In genomic region chr6:156859686-156860085, GRCh38 we compare ENCODE assay signal across 20 cellular contexts.
DNase-seq lines count a peak whose midpoint lies in the region; ATAC-seq lines count a peak whose summit lies in the region.
"Had no signal": no experiment of that assay in that cellular context is flagged by ENCODE, and none has a peak within 500 bp of the region (broad histone marks: within the 10 kb centered on the region; RNA-seq: fewer than 3 reads in every experiment).

No MANE protein-coding gene starts in this region.

- CTCF ChIA-PET in activated naive CD4-positive, alpha-beta T cell treated with anti-CD3 and anti-CD28 coated beads, Interleukin-2, amount 10 ng/mL, durations not matched to agents 7 days and 5 days (lab: Charles Lee) = interaction anchor here (1.4 kb wide), 1 partner anchor 8 kb away, joined by 4 read pairs; no protein-coding TSS in a partner anchor
- CTCF ChIA-PET in T-cell (lab: Charles Lee) = no interaction called here

- POLR2A ChIA-PET in T-cell (lab: Charles Lee) = interaction anchor here in 1 of 2 donors (0.6 kb wide), 1 partner anchor 75 kb away, joined by 3 read pairs; no protein-coding TSS in a partner anchor

- no peak for DNase-seq in activated naive CD4-positive, alpha-beta T cell treated with anti-CD3 and anti-CD28 coated beads, Interleukin-2, amount 10 ng/mL, durations not matched to agents 7 days and 5 days
- no peak for DNase-seq in T-cell
- peak; percentile 81 for DNase-seq in cerebellum (ENCODE audit: low spot score)
- no peak for DNase-seq in stimulated activated effector memory CD8-positive, alpha-beta T cell treated with anti-CD3 and anti-CD28 coated beads, Interleukin-12 subunit alpha, Interleukin-12 subunit beta, amount 100 ng/mL, for 72 hours (ENCODE audit: low spot score in 2 of 2)
- no peak for DNase-seq in head of caudate nucleus
- DNase-seq in amniotic stem cell (lab: John Stamatoyannopoulos, UW) = no peak
- no peak for DNase-seq in OCI-M1 (lab: John Stamatoyannopoulos, UW)
- DNase-seq: Caco-2; CD4-positive, alpha-beta memory T cell; DMS153; GM23248; H9; MG63; NCI-H1048; NCI-H1417 treated with DMSO at 0.1 percent for 48 hours; NCI-H1930; NCI-H345; NCI-H526 had no signal

- peaks cover 95% of the 10 kb centered on the region for H3K4me1 Mint-ChIP-seq in activated naive CD4-positive, alpha-beta T cell treated with anti-CD3 and anti-CD28 coated beads, Interleukin-2, amount 50 U/mL, for 24 hours
- peaks cover 34% of the 10 kb centered on the region for H3K4me1 Mint-ChIP-seq in activated naive CD4-positive, alpha-beta T cell treated with anti-CD3 and anti-CD28 coated beads, Interleukin-2, amount 10 ng/mL, durations not matched to agents 7 days and 5 days
- H3K4me1 Mint-ChIP-seq in T-cell = peaks cover 76 to 90% (median 90%) of the 10 kb centered on the region in 3 donors
- H3K4me1 Mint-ChIP-seq in stimulated activated effector memory CD8-positive, alpha-beta T cell treated with anti-CD3 and anti-CD28 coated beads, Interleukin-12 subunit alpha, Interleukin-12 subunit beta, amount 100 ng/mL, for 72 hours = peaks cover 75% of the 10 kb centered on the region

- peak overlapping the region; percentile 60 for H3K27ac Mint-ChIP-seq in activated naive CD4-positive, alpha-beta T cell treated with anti-CD3 and anti-CD28 coated beads, Interleukin-2, amount 50 U/mL, for 24 hours
- H3K27ac Mint-ChIP-seq in activated naive CD4-positive, alpha-beta T cell treated with anti-CD3 and anti-CD28 coated beads, Interleukin-2, amount 10 ng/mL, durations not matched to agents 7 days and 5 days = no peak overlapping the region
- H3K27ac Mint-ChIP-seq in T-cell = peak overlapping the region; percentile 68 to 70
- peak overlapping the region; percentile 15 for H3K27ac Mint-ChIP-seq in stimulated activated effector memory CD8-positive, alpha-beta T cell treated with anti-CD3 and anti-CD28 coated beads, Interleukin-12 subunit alpha, Interleukin-12 subunit beta, amount 100 ng/mL, for 72 hours
- H3K27ac Mint-ChIP-seq: H9 had no signal

- intact Hi-C loops in head of caudate nucleus (cut with DNase I) = no loop called here

- H3K4me3 Mint-ChIP-seq in activated naive CD4-positive, alpha-beta T cell treated with anti-CD3 and anti-CD28 coated beads, Interleukin-2, amount 50 U/mL, for 24 hours = no peak overlapping the region
- H3K4me3 Mint-ChIP-seq in activated naive CD4-positive, alpha-beta T cell treated with anti-CD3 and anti-CD28 coated beads, Interleukin-2, amount 10 ng/mL, durations not matched to agents 7 days and 5 days = no peak overlapping the region
- H3K4me3 Mint-ChIP-seq in T-cell = no peak overlapping the region
- no peak overlapping the region for H3K4me3 Mint-ChIP-seq in stimulated activated effector memory CD8-positive, alpha-beta T cell treated with anti-CD3 and anti-CD28 coated beads, Interleukin-12 subunit alpha, Interleukin-12 subunit beta, amount 100 ng/mL, for 72 hours
- H3K4me3 Mint-ChIP-seq: H9 had no signal

- peaks cover 6% of the 10 kb centered on the region for H3K36me3 Mint-ChIP-seq in activated naive CD4-positive, alpha-beta T cell treated with anti-CD3 and anti-CD28 coated beads, Interleukin-2, amount 50 U/mL, for 24 hours
- H3K36me3 Mint-ChIP-seq in activated naive CD4-positive, alpha-beta T cell treated with anti-CD3 and anti-CD28 coated beads, Interleukin-2, amount 10 ng/mL, durations not matched to agents 7 days and 5 days = no peaks in the 10 kb centered on the region
- H3K36me3 Mint-ChIP-seq in T-cell = peaks cover 7% of the 10 kb centered on the region
- peaks cover 6% of the 10 kb centered on the region for H3K36me3 Mint-ChIP-seq in stimulated activated effector memory CD8-positive, alpha-beta T cell treated with anti-CD3 and anti-CD28 coated beads, Interleukin-12 subunit alpha, Interleukin-12 subunit beta, amount 100 ng/mL, for 72 hours
- H3K36me3 Mint-ChIP-seq: CD4-positive, alpha-beta memory T cell had no signal

- H3K27me3 Mint-ChIP-seq in activated naive CD4-positive, alpha-beta T cell treated with anti-CD3 and anti-CD28 coated beads, Interleukin-2, amount 50 U/mL, for 24 hours = no peaks in the 10 kb centered on the region
- H3K27me3 Mint-ChIP-seq in activated naive CD4-positive, alpha-beta T cell treated with anti-CD3 and anti-CD28 coated beads, Interleukin-2, amount 10 ng/mL, durations not matched to agents 7 days and 5 days = no peaks in the 10 kb centered on the region
- no peaks in the 10 kb centered on the region for H3K27me3 Mint-ChIP-seq in T-cell
- H3K27me3 Mint-ChIP-seq: CD4-positive, alpha-beta memory T cell had no signal

- no peak for ATAC-seq in T-cell (replicated peaks in 1 of 4)
- ATAC-seq in stimulated activated effector memory CD8-positive, alpha-beta T cell treated with anti-CD3 and anti-CD28 coated beads, Interleukin-12 subunit alpha, Interleukin-12 subunit beta, amount 100 ng/mL, for 72 hours = no peak
- ATAC-seq: Right ventricle myocardium inferior had no signal

- no peaks in the 10 kb centered on the region for H3K9me3 Mint-ChIP-seq in activated naive CD4-positive, alpha-beta T cell treated with anti-CD3 and anti-CD28 coated beads, Interleukin-2, amount 50 U/mL, for 24 hours
- H3K9me3 Mint-ChIP-seq in activated naive CD4-positive, alpha-beta T cell treated with anti-CD3 and anti-CD28 coated beads, Interleukin-2, amount 10 ng/mL, durations not matched to agents 7 days and 5 days = no peaks in the 10 kb centered on the region
- H3K9me3 Mint-ChIP-seq in T-cell = no peaks in the 10 kb centered on the region
- H3K9me3 Mint-ChIP-seq in stimulated activated effector memory CD8-positive, alpha-beta T cell treated with anti-CD3 and anti-CD28 coated beads, Interleukin-12 subunit alpha, Interleukin-12 subunit beta, amount 100 ng/mL, for 72 hours = no peaks in the 10 kb centered on the region
- H3K9me3 Mint-ChIP-seq: CD4-positive, alpha-beta memory T cell; H9 had no signal
